23 cellular contexts compared by ENCODE assay signal in the genomic region with DNA sequence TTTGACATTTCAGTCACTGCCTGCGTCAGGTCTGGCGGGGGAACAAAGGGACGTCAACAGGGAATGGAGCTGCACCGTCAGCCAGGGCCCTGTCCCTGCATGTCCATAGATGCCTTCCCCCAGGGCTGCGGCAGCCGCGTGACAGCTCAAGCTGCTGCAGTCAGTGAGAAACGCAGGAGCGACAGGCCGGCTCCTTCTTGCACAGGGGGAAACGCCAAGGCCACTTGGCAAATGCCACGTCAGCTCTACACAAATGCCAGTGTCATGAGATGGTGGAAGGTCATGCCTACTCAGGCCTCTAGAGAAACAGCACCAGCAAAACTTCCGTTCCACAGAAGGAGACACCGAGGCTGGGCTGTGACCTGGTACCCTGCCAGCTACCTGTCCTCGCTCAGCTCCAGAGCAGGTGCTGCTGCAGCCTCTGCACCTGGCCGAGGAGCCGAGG. TPM values are rescaled to one million over a fixed set of nuclear protein-coding genes. Genes with fewer than 3 reads are reported as not detected.
DNase-seq lines count a peak whose midpoint lies in the region; ATAC-seq and TF ChIP-seq lines count a peak whose summit lies in the region.
"Had no signal": no experiment of that assay in that cellular context is flagged by ENCODE, and none has a peak within 500 bp of the region (broad histone marks: within the 10 kb centered on the region; RNA-seq: fewer than 3 reads in every experiment).

No MANE protein-coding gene starts in this region.

- H3K27ac ChIP-seq in breast epithelium, result peak overlapping the region; percentile 69 to 95
- H3K27ac ChIP-seq: C4-2B, psoas muscle, spleen, thoracic aorta had no signal

- TF ChIP-seq CTCF in breast epithelium (IDR thresholded peaks at IDR 0.05), result no peak
- TF ChIP-seq CTCF in mucosa of descending colon (IDR thresholded peaks at IDR 0.05), result no peak

- H3K4me1 ChIP-seq in breast epithelium, result peaks cover 5 to 7% of the 10 kb centered on the region in 2 donors
- H3K4me1 ChIP-seq in mucosa of descending colon (ENCODE audit: low read depth), result peaks cover 31% of the 10 kb centered on the region

- peak; percentile 18 for ATAC-seq in mucosa of descending colon
- ATAC-seq: activated CD4-positive, alpha-beta T cell treated with anti-CD3 and anti-CD28 coated beads for 36 hours; effector memory CD8-positive, alpha-beta T cell; SK-N-SH treated with all-trans-retinoic acid at 6 μM for 48 hours had no signal

- H3K9me3 ChIP-seq in breast epithelium, result no peaks in the 10 kb centered on the region
- no peaks in the 10 kb centered on the region for H3K9me3 ChIP-seq in mucosa of descending colon
- H3K9me3 ChIP-seq: psoas muscle, spleen, thoracic aorta had no signal

- no peaks in the 10 kb centered on the region for H3K36me3 ChIP-seq in breast epithelium
- no peaks in the 10 kb centered on the region for H3K36me3 ChIP-seq in mucosa of descending colon (ENCODE audit: low read depth)
- H3K36me3 ChIP-seq: spleen, thoracic aorta had no signal

- TF ChIP-seq POLR2A in breast epithelium (IDR thresholded peaks at IDR 0.05) (no peak), erythroblast (IDR thresholded peaks at IDR 0.05; ENCODE audit: low read length) (no peak)

- DNase-seq in DMS153 (lab: John Stamatoyannopoulos, UW) (peak; percentile 57), NCI-H2029 treated with DMSO at 0.1 percent for 48 hours (lab: John Stamatoyannopoulos, UW) (peak; percentile 28), breast epithelium (ENCODE audit: low spot score in 2 of 2) (peak in 1 of 2 donors; percentile 91), mucosa of descending colon (peak in 2 of 3 donors; percentile 47 to 61), NCI-H748 (lab: John Stamatoyannopoulos, UW; ENCODE audit: unreplicated experiment) (no peak), HuH-7 (ENCODE audit: low spot score) (no peak), erythroblast (lab: John Stamatoyannopoulos, UW) (no peak)
- DNase-seq in NK-92 treated with Interleukin-12 subunit alpha and Interleukin-12 subunit beta, amount 100 ng/mL, for 24 hours (lab: John Stamatoyannopoulos, UW), result no peak
- DNase-seq: activated CD4-positive, alpha-beta T cell treated with anti-CD3 and anti-CD28 coated beads for 36 hours; activated naive CD4-positive, alpha-beta T cell; aorta; effector memory CD8-positive, alpha-beta T cell; hippocampal formation; kidney; mesenchymal stem cell; MM.1S; NCI-H510A; nephron progenitor cell; spleen had no signal

- intact Hi-C loops in breast epithelium (cut with DNase I; ENCODE audit: low total_unique reads), result loop anchor here (10.0 kb wide), 1 partner anchor 340 kb away; no protein-coding TSS in a partner anchor
- intact Hi-C loops in mucosa of descending colon (cut with DNase I, micrococcal nuclease), result no loop called here

- no peaks in the 10 kb centered on the region for H3K27me3 ChIP-seq in breast epithelium

- H3K4me3 ChIP-seq in breast epithelium (no peak overlapping the region), mucosa of descending colon (no peak overlapping the region)
- H3K4me3 ChIP-seq: psoas muscle, spleen, thoracic aorta had no signal

RNA-seq across cellular contexts. Expression of a gene that starts 37.7 kb away (rescaled TPM):
- total RNA-seq in breast epithelium (10 to 100 TPM; 61.3 to 85.0 (median 83.6) TPM), mucosa of descending colon (10 to 100 TPM; 44.0 to 57.9 (median 48.2) TPM)

RNA-seq across cellular contexts. Expression of a gene that starts 52.7 kb away (rescaled TPM):
- total RNA-seq in breast epithelium (100 to 1,000 TPM; 155 to 215 (median 164) TPM), mucosa of descending colon (100 to 1,000 TPM; 151 to 179 (median 153) TPM)

Comparison
In these comparisons a context has a peak if more than half of its experiments do, and no peak if none do; other contexts are left out.
1. DNase-seq: peak in DMS153 (single experiment), NCI-H2029 treated with DMSO at 0.1 percent for 48 hours (single experiment) and mucosa of descending colon (2 of 3); none in NCI-H748 (single experiment), HuH-7 (single experiment), NK-92 treated with Interleukin-12 subunit alpha and Interleukin-12 subunit beta, amount 100 ng/mL, for 24 hours (single experiment) and erythroblast (0 of 2).